Comparison of ENCODE assay signal across 16 cellular contexts in the genomic region with DNA sequence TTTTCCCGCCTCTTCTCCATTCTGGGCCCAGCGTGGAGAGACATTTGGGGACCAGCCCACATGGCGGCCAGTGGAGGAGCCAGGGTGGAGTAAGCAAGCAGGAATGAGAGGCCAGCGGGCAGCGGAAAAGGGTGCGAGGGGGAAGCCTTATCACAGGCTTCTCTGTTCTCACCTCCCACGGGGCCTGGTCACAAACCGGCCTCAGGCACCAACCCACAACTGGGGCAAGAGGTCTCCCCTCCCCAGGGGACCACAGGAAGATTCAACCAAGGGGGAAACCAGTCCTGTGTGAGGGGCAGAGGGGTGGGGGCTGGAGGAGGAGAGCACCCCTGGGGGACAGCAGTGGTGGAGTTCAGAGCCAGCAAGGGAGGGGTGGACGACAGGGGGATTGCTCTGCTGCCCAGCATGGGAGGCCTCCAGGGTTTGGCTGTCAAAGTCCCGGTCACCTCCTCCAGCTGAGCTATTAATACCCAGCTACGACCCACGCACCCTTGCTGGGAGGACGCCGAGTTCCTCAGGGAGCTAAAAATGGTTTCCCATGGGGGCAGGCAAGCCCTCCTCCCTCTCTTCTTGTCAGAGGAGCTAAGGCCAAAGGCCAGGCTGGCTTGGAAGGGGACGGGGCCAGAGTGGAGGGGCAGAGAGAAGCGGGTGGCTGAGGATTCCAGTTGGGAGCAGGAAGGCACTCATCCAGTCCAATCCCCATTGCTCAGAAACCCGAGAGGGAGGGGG. TPM values are rescaled to one million over a fixed set of nuclear protein-coding genes. Genes with fewer than 3 reads are reported as not detected.
DNase-seq lines count a peak whose midpoint lies in the region; ATAC-seq and TF ChIP-seq lines count a peak whose summit lies in the region.
"Had no signal": no experiment of that assay in that cellular context is flagged by ENCODE, and none has a peak within 500 bp of the region (broad histone marks: within the 10 kb centered on the region; RNA-seq: fewer than 3 reads in every experiment).

No MANE protein-coding gene starts in this region.

- H3K27ac ChIP-seq in ascending aorta (peak overlapping the region; percentile 91 to 96), heart left ventricle (peak overlapping the region; percentile 81 to 99 (median 93)), ovary (no peak overlapping the region), uterus (peak overlapping the region; percentile 81 to 83)
- H3K27ac ChIP-seq: GM23248 had no signal

- 24 to 29% (median 26%) methylated on average over 16 to 17 of the region's 17 CpGs for WGBS in heart left ventricle, 4 donors
- WGBS in ovary, 3 donors, result 38 to 59% (median 51%) methylated on average over 17 of the region's 17 CpGs

- no peak overlapping the region for H3K4me3 ChIP-seq in ascending aorta
- H3K4me3 ChIP-seq in heart left ventricle, result no peak overlapping the region
- H3K4me3 ChIP-seq in ovary, result no peak overlapping the region
- H3K4me3 ChIP-seq in uterus, result no peak overlapping the region
- H3K4me3 ChIP-seq: GM23248 had no signal

- H3K9me3 ChIP-seq in ascending aorta (no peaks in the 10 kb centered on the region), heart left ventricle (no peaks in the 10 kb centered on the region), ovary (no peaks in the 10 kb centered on the region), uterus (no peaks in the 10 kb centered on the region)

- ATAC-seq in heart left ventricle (peak; percentile 78 to 83 (median 80)), HG03354 (IDR thresholded peaks at IDR 0.05; ENCODE audit: poor library complexity, severe bottlenecking, unreplicated experiment) (no peak), GM21447 (IDR thresholded peaks at IDR 0.05; ENCODE audit: unreplicated experiment) (no peak)
- ATAC-seq: activated T-helper 17 cell treated with anti-CD3 and anti-CD28 coated beads, Interleukin-2, amount 50 U/mL, for 72 hours; left colon had no signal

- DNase-seq in ascending aorta (ENCODE audit: low spot score in 2 of 2), result peak; percentile 33 to 95
- DNase-seq in heart left ventricle, result peak; percentile 83 to 94 (median 85)
- DNase-seq in ovary, result peak in 3 of 5 donors; percentile 49 to 63 (median 56)
- peak; percentile 83 to 85 for DNase-seq in uterus
- DNase-seq in DMS 273 (lab: John Stamatoyannopoulos, UW; ENCODE audit: unreplicated experiment), result no peak
- DNase-seq: activated CD4-positive, alpha-beta T cell treated with anti-CD3 and anti-CD28 coated beads, Interleukin-2, amount 50 U/mL, for 4 hours; EL; endodermal cell; glutamatergic neuron; GM23248; left colon; NCI-H1930; RPMI8226 had no signal

- no peaks in the 10 kb centered on the region for H3K36me3 ChIP-seq in ascending aorta
- no peaks in the 10 kb centered on the region for H3K36me3 ChIP-seq in heart left ventricle
- H3K36me3 ChIP-seq in ovary, result no peaks in the 10 kb centered on the region
- no peaks in the 10 kb centered on the region for H3K36me3 ChIP-seq in uterus

- H3K4me1 ChIP-seq in ascending aorta (peaks cover 34 to 81% of the 10 kb centered on the region in 2 donors), heart left ventricle (peaks cover 36 to 100% (median 78%) of the 10 kb centered on the region in 12 donors), ovary (ENCODE audit: insufficient read depth) (no peaks in the 10 kb centered on the region), uterus (peaks cover 0 to 27% of the 10 kb centered on the region in 2 donors)

- intact Hi-C loops in ascending aorta (cut with DNase I) (loop anchor here (1.0 to 2.0 kb wide), 2 partner anchors 21 to 71 kb away; no protein-coding TSS in a partner anchor), heart left ventricle (cut with DNase I) (loop anchor here in 2 of 10 donors (1.0 to 5.0 kb wide), 2 partner anchors 22 to 33 kb away; no protein-coding TSS in a partner anchor), ovary (cut with DNase I) (no loop called here), uterus (cut with DNase I; ENCODE audit: low total_unique reads) (no loop called here)

- H3K27me3 ChIP-seq in ascending aorta, result no peaks in the 10 kb centered on the region
- no peaks in the 10 kb centered on the region for H3K27me3 ChIP-seq in heart left ventricle
- no peaks in the 10 kb centered on the region for H3K27me3 ChIP-seq in ovary
- H3K27me3 ChIP-seq in uterus, result no peaks in the 10 kb centered on the region

- TF ChIP-seq POLR2A in heart left ventricle (IDR thresholded peaks at IDR 0.05), result peak in 1 of 2 donors; percentile 64
- no peak for TF ChIP-seq POLR2A in ovary (IDR thresholded peaks at IDR 0.05)
- TF ChIP-seq POLR2A in uterus (IDR thresholded peaks at IDR 0.05), result no peak

- TF ChIP-seq EP300 in ovary (IDR thresholded peaks at IDR 0.05), result peak; percentile 66

- TF ChIP-seq CTCF in ascending aorta (IDR thresholded peaks at IDR 0.05) (no peak), heart left ventricle (IDR thresholded peaks at IDR 0.05) (no peak), ovary (IDR thresholded peaks at IDR 0.05) (no peak), uterus (IDR thresholded peaks at IDR 0.05) (no peak)

RNA-seq across cellular contexts. Expression of gene RPL29, which starts 23.8 kb away (rescaled TPM):
- 1,224 TPM for total RNA-seq in ascending aorta
- total RNA-seq in heart left ventricle, result 100 to 1,000 TPM; 515 to 986 (median 681) TPM
- polyA plus RNA-seq in heart left ventricle, result 1,000 to 10,000 TPM; 1,354 to 1,405 TPM
- 1,000 to 10,000 TPM; 1,785 to 3,905 (median 1,999) TPM for total RNA-seq in ovary
- 1,000 to 10,000 TPM; 1,901 to 3,982 TPM for polyA plus RNA-seq in ovary
- total RNA-seq in uterus, result 1,000 to 10,000 TPM in 3 of 4 donors, 100 to 1,000 TPM in 1; 696 to 2,362 (median 1,238) TPM

RNA-seq across cellular contexts. Expression of gene ACY1, which starts 36.2 kb away (rescaled TPM):
- total RNA-seq in ascending aorta (94.0 TPM), heart left ventricle (10 to 100 TPM; 14.8 to 45.3 (median 27.7) TPM), ovary (10 to 100 TPM; 13.8 to 27.4 (median 21.1) TPM), uterus (10 to 100 TPM in 2 of 4 donors, 1 to 10 TPM in 1, not detected in 1; 1.3 to 19.0 (median 12.4) TPM)
- polyA plus RNA-seq in heart left ventricle (10 to 100 TPM; 18.3 to 21.2 TPM), ovary (10 to 100 TPM in 1 of 2 donors, 1 to 10 TPM in 1; 8.4 to 10.2 TPM)

RNA-seq across cellular contexts. Expression of gene DUSP7, which starts 36.9 kb away (rescaled TPM):
- total RNA-seq in ascending aorta (76.5 TPM), heart left ventricle (10 to 100 TPM; 14.5 to 33.2 (median 20.7) TPM), ovary (10 to 100 TPM in 5 of 7 donors, 1 to 10 TPM in 2; 5.1 to 18.0 (median 15.2) TPM), uterus (10 to 100 TPM in 3 of 4 donors, 1 to 10 TPM in 1; 5.6 to 39.1 (median 12.3) TPM)
- polyA plus RNA-seq in heart left ventricle (10 to 100 TPM in 1 of 2 donors, 1 to 10 TPM in 1; 9.2 to 26.1 TPM), ovary (1 to 10 TPM; 6.5 to 8.6 TPM)

RNA-seq across cellular contexts. Expression of gene ABHD14A, which starts 44.7 kb away (rescaled TPM):
- total RNA-seq in ascending aorta (37.4 TPM), heart left ventricle (10 to 100 TPM; 17.7 to 51.4 (median 22.1) TPM), ovary (10 to 100 TPM; 13.2 to 36.1 (median 27.4) TPM), uterus (10 to 100 TPM in 2 of 4 donors, 1 to 10 TPM in 2; 1.8 to 16.6 (median 10.5) TPM)
- polyA plus RNA-seq in heart left ventricle (10 to 100 TPM; 21.7 to 70.3 TPM), ovary (10 to 100 TPM in 1 of 2 donors, 1 to 10 TPM in 1; 5.1 to 30.8 TPM)

RNA-seq across cellular contexts. Expression of gene ABHD14B, which starts 45.7 kb away (rescaled TPM):
- 46.1 TPM for total RNA-seq in ascending aorta
- 10 to 100 TPM in 7 of 9 donors, 1 to 10 TPM in 2; 8.7 to 22.2 (median 12.3) TPM for total RNA-seq in heart left ventricle
- polyA plus RNA-seq in heart left ventricle, result 10 to 100 TPM; 11.5 to 19.8 TPM
- total RNA-seq in ovary, result 10 to 100 TPM; 37.1 to 55.7 (median 45.5) TPM
- polyA plus RNA-seq in ovary, result 10 to 100 TPM; 58.4 to 70.9 TPM
- total RNA-seq in uterus, result 10 to 100 TPM; 15.6 to 52.4 (median 39.6) TPM

Comparison
In these comparisons a context has a peak if more than half of its experiments do, and no peak if none do; other contexts are left out.
1. H3K27ac ChIP-seq: peak in ascending aorta (2 of 2), heart left ventricle (12 of 12) and uterus (2 of 2); none in ovary (0 of 2).
2. ATAC-seq: peak in heart left ventricle (4 of 4); none in HG03354 (single experiment) and GM21447 (single experiment).